In genomic region chr19:2315818-2316353, GRCh38 we compare ENCODE assay signal across 8 cellular contexts. TPM values are rescaled to one million over a fixed set of nuclear protein-coding genes. Genes with fewer than 3 reads are reported as not detected.
A peak's percentile ranks its signal among the peaks of the same experiment; 100 is the strongest.
DNase-seq lines count a peak whose midpoint lies in the region; ATAC-seq, FAIRE-seq and TF ChIP-seq lines count a peak whose summit lies in the region.

No MANE protein-coding gene starts in this region.

- H3K4me3 ChIP-seq in HFF-Myc (replicated peaks; ENCODE audit: low read depth, low read length), result no peak overlapping the region
- peak overlapping the region; percentile 34 for H3K4me3 ChIP-seq in osteoblast (ENCODE audit: insufficient read depth, low read length)

- no peak overlapping the region for H3K27ac ChIP-seq in osteoblast (ENCODE audit: low read depth, low read length)

- no peaks in the 10 kb centered on the region for H3K9me3 ChIP-seq in osteoblast (ENCODE audit: low read depth, low read length)

- H3K27me3 ChIP-seq in osteoblast (ENCODE audit: insufficient read depth, low read length), result peaks cover 2% of the 10 kb centered on the region

- H3K36me3 ChIP-seq in osteoblast (ENCODE audit: insufficient read depth, low read length), result no peaks in the 10 kb centered on the region

- FAIRE-seq in frontal cortex (lab: Jason Lieb, UNC), result no peak

- no peaks in the 10 kb centered on the region for H3K79me2 ChIP-seq in osteoblast (ENCODE audit: insufficient read depth, low read length)

- TF ChIP-seq CTCF in HFF-Myc (IDR thresholded peaks at IDR 0.05; ENCODE audit: low read depth, low read length, missing control alignments) (peak; percentile 64), osteoblast (IDR thresholded peaks at IDR 0.05; ENCODE audit: extremely low read depth, low read depth, low read length) (peak; percentile 57)

- peak overlapping the region; percentile 60 for H2AFZ ChIP-seq in osteoblast (ENCODE audit: low read length)

- H4K20me1 ChIP-seq in osteoblast (ENCODE audit: insufficient read depth, low read length), result no peaks in the 10 kb centered on the region

- DNase-seq in C1 segment of cervical spinal cord (lab: John Stamatoyannopoulos, UW) (peak in 12 of 14 donors; percentile 7 to 81 (median 54)), HFF-Myc (ENCODE audit: extremely low read depth, low read depth) (no peak), UCSD-AML1 (lab: John Stamatoyannopoulos, UW; ENCODE audit: unreplicated experiment) (peak; percentile 86), frontal cortex (ENCODE audit: low spot score in 2 of 2) (peak; percentile 78 to 82), osteoblast (ENCODE audit: insufficient read length, low spot score, missing footprints) (peak; percentile 98), NCI-H1105 (lab: John Stamatoyannopoulos, UW) (no peak), DMS153 (lab: John Stamatoyannopoulos, UW) (no peak)

- H3K4me1 ChIP-seq in osteoblast (ENCODE audit: insufficient read depth, low read length), result peaks cover 7% of the 10 kb centered on the region

- H3K4me2 ChIP-seq in osteoblast (ENCODE audit: insufficient read depth, low read length), result peak overlapping the region; percentile 66

- no peak for ATAC-seq in HG02981 (IDR thresholded peaks at IDR 0.05; ENCODE audit: unreplicated experiment)

RNA-seq across cellular contexts. Expression of gene LINGO3, which starts 7.9 kb away (rescaled TPM):
- total RNA-seq in frontal cortex, result 0.82 TPM
- not detected in 2 replicates for total RNA-seq in osteoblast

RNA-seq across cellular contexts. Expression of gene LSM7, which starts 12.5 kb away (rescaled TPM):
- 97.4 TPM for total RNA-seq in frontal cortex
- total RNA-seq in osteoblast, result 46.9 and 57.9 TPM in 2 replicates

RNA-seq across cellular contexts. Expression of gene SPPL2B, which starts 12.6 kb away (rescaled TPM):
- 16.3 TPM for total RNA-seq in frontal cortex
- 32.6 and 34.5 TPM in 2 replicates for total RNA-seq in osteoblast

RNA-seq across cellular contexts. Expression of gene PEAK3, which starts 33.9 kb away (rescaled TPM):
- total RNA-seq in frontal cortex (under 0.01 TPM), osteoblast (under 0.01 TPM in 1 of 2 replicates, not detected in the other)

RNA-seq across cellular contexts. Expression of gene TMPRSS9, which starts 44.2 kb away (rescaled TPM):
- total RNA-seq in frontal cortex, result 0.41 TPM
- 0.29 and 1.1 TPM in 2 replicates for total RNA-seq in osteoblast

Comparison
In these comparisons a context has a peak if more than half of its experiments do, and no peak if none do; other contexts are left out.
1. DNase-seq: peak in C1 segment of cervical spinal cord (12 of 14), UCSD-AML1 (single experiment), frontal cortex (2 of 2) and osteoblast (single experiment); none in HFF-Myc (single experiment), NCI-H1105 (single experiment) and DMS153 (single experiment).